9 cellular contexts compared by ENCODE assay signal in the genomic region with DNA sequence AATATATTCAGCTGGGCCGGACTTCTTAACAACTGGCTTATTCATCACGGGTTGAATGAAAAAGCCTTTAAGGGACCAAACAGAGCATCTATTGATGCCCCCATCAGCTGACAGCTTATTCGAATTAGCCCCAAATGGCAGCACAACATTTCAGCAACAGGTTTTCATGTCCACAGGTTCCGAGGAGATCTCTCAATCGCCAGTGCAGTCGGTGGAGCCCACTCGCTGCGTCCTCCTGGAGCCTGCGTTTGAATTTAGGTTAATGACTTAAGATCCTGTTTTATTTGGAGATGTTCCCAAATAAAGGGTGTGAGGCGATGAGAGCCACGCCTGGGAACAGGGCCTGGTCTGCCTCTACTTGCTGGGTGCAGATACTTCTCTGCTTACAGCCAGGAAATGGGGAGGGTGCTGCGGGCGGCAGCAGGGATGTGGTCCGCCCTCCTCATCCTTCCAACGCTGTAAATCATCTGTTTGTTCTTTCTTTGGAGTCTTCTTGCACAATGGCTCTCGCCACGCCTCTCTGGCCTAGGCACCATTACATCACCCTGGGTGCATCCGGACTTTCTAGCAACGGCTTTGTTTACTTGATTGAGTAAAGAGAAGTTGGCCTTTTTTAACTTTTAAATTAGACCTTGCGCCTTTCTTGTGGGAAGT. TPM values are rescaled to one million over a fixed set of nuclear protein-coding genes. Genes with fewer than 3 reads are reported as not detected.
DNase-seq lines count a peak whose midpoint lies in the region; ATAC-seq and TF ChIP-seq lines count a peak whose summit lies in the region.
"Had no signal": no experiment of that assay in that cellular context is flagged by ENCODE, and none has a peak within 500 bp of the region (broad histone marks: within the 10 kb centered on the region; RNA-seq: fewer than 3 reads in every experiment).

No MANE protein-coding gene starts in this region.

- H3K4me1 ChIP-seq in ACC112 (ENCODE audit: control insufficient read depth, insufficient read depth, low read length, unreplicated experiment) (peaks cover 23% of the 10 kb centered on the region), left lung (peaks cover 13 to 32% of the 10 kb centered on the region in 2 donors), BE2C (no peaks in the 10 kb centered on the region)

- DNase-seq in LNCaP clone FGC (ENCODE audit: low read depth) = peak; percentile 94
- DNase-seq in central memory CD4-positive, alpha-beta T cell = peak; percentile 93
- peak; percentile 91 to 93 for DNase-seq in left lung
- peak; percentile 4 to 38 for DNase-seq in stimulated activated CD4-positive, alpha-beta T cell treated with anti-CD3 and anti-CD28 coated beads, Interleukin-1b, Interleukin-23, amount 100 ng/mL, for 1 hour (ENCODE audit: low read depth in 2 of 2)
- no peak for DNase-seq in NCI-H2171 (lab: John Stamatoyannopoulos, UW)
- no peak for DNase-seq in BE2C

- H2AFZ ChIP-seq in ACC112 (ENCODE audit: low read length, unreplicated experiment) = peak overlapping the region; percentile 10

- intact Hi-C loops in left lung (cut with DNase I) = no loop called here

- TF ChIP-seq CTCF in LNCaP clone FGC (IDR thresholded peaks at IDR 0.05; ENCODE audit: control insufficient read depth, extremely low read depth, insufficient read depth) = no peak
- no peak for TF ChIP-seq CTCF in left lung (IDR thresholded peaks at IDR 0.05)
- TF ChIP-seq CTCF in BE2C (IDR thresholded peaks at IDR 0.05; ENCODE audit: low read depth, low read length) = no peak

- H3K4me3 ChIP-seq in ACC112 (ENCODE audit: low read depth, low read length) (peak overlapping the region; percentile 34; the same call in 1 of the 2 replicates), LNCaP clone FGC (ENCODE audit: low read depth, low read length) (no peak overlapping the region), left lung (no peak overlapping the region), BE2C (ENCODE audit: low read depth, low read length) (no peak overlapping the region)

- no peaks in the 10 kb centered on the region for H3K9me3 ChIP-seq in left lung
- no peaks in the 10 kb centered on the region for H3K9me3 ChIP-seq in BE2C

- peaks cover 5% of the 10 kb centered on the region for H3K79me2 ChIP-seq in ACC112 (ENCODE audit: control insufficient read depth, insufficient read depth, low read length, unreplicated experiment)

- H3K36me3 ChIP-seq in ACC112 (ENCODE audit: insufficient read depth, low read length) (0 out of 2 replicates have a peak, but pooled peaks cover under 1% of the 10 kb centered on the region), left lung (peaks cover 0 to 43% of the 10 kb centered on the region in 2 donors), BE2C (peaks cover 18% of the 10 kb centered on the region)

- H3K27ac ChIP-seq in ACC112 (ENCODE audit: low read depth, low read length) (peak overlapping the region; percentile 90), left lung (peak overlapping the region; percentile 91 to 98)

- H3K27me3 ChIP-seq in ACC112 (ENCODE audit: insufficient read depth, low read length) (no peaks in the 10 kb centered on the region), left lung (no peaks in the 10 kb centered on the region), BE2C (no peaks in the 10 kb centered on the region)

- peak; percentile 67 for ATAC-seq in activated CD4-positive, CD25-positive, alpha-beta regulatory T cell treated with anti-CD3 and anti-CD28 coated beads, Interleukin-2, amount 50 U/mL, for 24 hours
- peak; percentile 95 for ATAC-seq in left lung

RNA-seq across cellular contexts. Expression of gene NDE1, which starts 22.6 kb away (rescaled TPM):
- total RNA-seq in left lung = 10 to 100 TPM; 37.1 to 37.6 TPM
- polyA plus RNA-seq in BE2C (2012; ENCODE audit: insufficient read depth, insufficient read length, low read depth) = 11.3 TPM
- polyA plus RNA-seq: neural cell had no signal

RNA-seq across cellular contexts. Expression of gene MARF1, which starts 29.7 kb away (rescaled TPM):
- total RNA-seq in left lung = 10 to 100 TPM; 72.3 to 86.1 TPM
- 34.9 TPM for polyA plus RNA-seq in BE2C (2012; ENCODE audit: insufficient read depth, insufficient read length, low read depth)

Comparison
In these comparisons a context has a peak if more than half of its experiments do, and no peak if none do; other contexts are left out.
1. DNase-seq: peak in LNCaP clone FGC (single experiment), central memory CD4-positive, alpha-beta T cell (single experiment), left lung (2 of 2) and stimulated activated CD4-positive, alpha-beta T cell treated with anti-CD3 and anti-CD28 coated beads, Interleukin-1b, Interleukin-23, amount 100 ng/mL, for 1 hour (2 of 2); none in NCI-H2171 (single experiment) and BE2C (single experiment).